In the genomic region with DNA sequence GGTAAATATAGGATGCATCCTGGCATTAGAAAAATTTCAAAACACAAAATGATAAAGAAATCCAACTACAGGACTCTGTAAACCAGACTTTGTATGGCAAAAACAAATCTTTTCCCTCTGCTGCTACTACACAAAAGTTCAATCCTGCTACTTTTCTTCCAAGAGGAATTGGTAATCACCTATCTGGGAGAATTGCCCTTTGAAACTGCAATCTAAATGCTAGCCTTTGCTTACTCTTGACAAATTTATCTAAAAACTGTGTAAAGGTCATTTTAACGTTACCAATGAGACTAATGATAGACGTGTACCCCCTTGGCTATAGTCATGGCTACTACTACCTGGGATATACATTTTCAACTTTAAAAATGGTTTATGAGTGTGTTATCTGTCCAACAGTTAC, we compare ENCODE assay signal across 28 cellular contexts.
"Had no signal": no experiment of that assay in that cellular context is flagged by ENCODE, and none has a peak within 500 bp of the region (broad histone marks: within the 10 kb centered on the region; RNA-seq: fewer than 3 reads in every experiment).

No MANE protein-coding gene starts in this region.

- H3K4me1 ChIP-seq: neural progenitor cell, parathyroid adenoma, psoas muscle, suprapubic skin, testis, tibial artery, transverse colon, upper lobe of right lung had no signal

- H3K4me2 ChIP-seq: neural progenitor cell had no signal

- H3K27ac ChIP-seq: neural progenitor cell, ovary, parathyroid adenoma, psoas muscle, suprapubic skin, testis, tibial artery, transverse colon, upper lobe of right lung, uterus had no signal

- H3K27me3 ChIP-seq: neural progenitor cell, ovary, suprapubic skin, testis, tibial artery, transverse colon, upper lobe of right lung, uterus had no signal

- H3K4me3 ChIP-seq: neural progenitor cell, ovary, psoas muscle, suprapubic skin, testis, tibial artery, transverse colon, upper lobe of right lung, uterus had no signal

- ATAC-seq: naive thymus-derived CD8-positive, alpha-beta T cell; natural killer cell treated with Interleukin-12 subunit alpha and Interleukin-12 subunit beta and Interleukin-15 and Interleukin-18, amount 100 ng/mL, for 72 hours; psoas muscle; right cardiac atrium; sciatic nerve; stimulated activated memory B cell treated with anti-CD40 and anti-IgM and Interleukin-4, amounts not matched to agents 10 μg/mL and 1 μg/mL and 100 μg/mL, for 72 hours; stimulated activated naive CD8-positive, alpha-beta T cell treated with anti-CD3 and anti-CD28 coated beads, Interleukin-15, amount 100 ng/mL, for 72 hours; stimulated activated naive CD8-positive, alpha-beta T cell treated with anti-CD3 and anti-CD28 coated beads, Interleukin-15, Interleukin-2, amounts not matched to agents 100 U/mL and 50 U/mL, for 24 hours; upper lobe of right lung had no signal

- H3K9me3 ChIP-seq: ovary, psoas muscle, suprapubic skin, testis, tibial artery, transverse colon, upper lobe of right lung, uterus had no signal

- H2AFZ ChIP-seq: neural progenitor cell, parathyroid adenoma had no signal

- H3K79me2 ChIP-seq: parathyroid adenoma had no signal

- DNase-seq: naive B cell; naive thymus-derived CD8-positive, alpha-beta T cell; occipital lobe; ovary; posterior cingulate gyrus; psoas muscle; right cardiac atrium; small intestine; stimulated activated CD4-positive, alpha-beta T cell treated with anti-CD3 and anti-CD28 coated beads, Interleukin-15, amount 100 ng/mL, for 24 hours; stimulated activated CD4-positive, alpha-beta T cell treated with anti-CD3 and anti-CD28 coated beads, Interleukin-2, amount 100 ng/mL, for 24 hours; stimulated activated CD4-positive, alpha-beta T cell treated with anti-CD3 and anti-CD28 coated beads, Interleukin-4, amount 100 ng/mL, for 1 hour; stimulated activated CD4-positive, alpha-beta T cell treated with anti-CD3 and anti-CD28 coated beads, Interleukin-4, amount 100 ng/mL, for 4 hours; stimulated activated CD8-positive, alpha-beta memory T cell treated with anti-CD3 and anti-CD28 coated beads, Interleukin-4, amount 100 ng/mL, for 48 hours; stimulated activated naive CD4-positive, alpha-beta T cell; stimulated activated naive CD8-positive, alpha-beta T cell treated with anti-CD3 and anti-CD28 coated beads, Interleukin-15, amount 100 ng/mL, for 72 hours; stimulated activated naive CD8-positive, alpha-beta T cell treated with anti-CD3 and anti-CD28 coated beads, Interleukin-15, Interleukin-2, amounts not matched to agents 100 U/mL and 50 U/mL, for 24 hours; substantia nigra; testis; tibial artery; transverse colon; upper lobe of right lung; uterus had no signal

- H3K36me3 ChIP-seq: neural progenitor cell, ovary, suprapubic skin, tibial artery, transverse colon, upper lobe of right lung, uterus had no signal

- H3K9ac ChIP-seq: neural progenitor cell, parathyroid adenoma had no signal
